26 cellular contexts compared by ENCODE assay signal in genomic region chr11:76241243-76242000, GRCh38. TPM values are rescaled to one million over a fixed set of nuclear protein-coding genes. Genes with fewer than 3 reads are reported as not detected.
"Had no signal": no experiment of that assay in that cellular context is flagged by ENCODE, and none has a peak within 500 bp of the region (broad histone marks: within the 10 kb centered on the region; RNA-seq: fewer than 3 reads in every experiment).

No MANE protein-coding gene starts in this region.

- H3K27ac Mint-ChIP-seq: activated B cell treated with CpG ODN at 0.5 μM for 24 hours; activated CD4-positive, alpha-beta memory T cell treated with anti-CD3 and anti-CD28 coated beads for 36 hours; activated CD4-positive, alpha-beta T cell treated with anti-CD3 and anti-CD28 coated beads, Interleukin-2, amount 10 ng/mL, durations not matched to agents 7 days and 5 days; activated naive CD4-positive, alpha-beta T cell treated with anti-CD3 and anti-CD28 coated beads, Interleukin-2, amount 10 ng/mL, durations not matched to agents 7 days and 5 days; activated naive CD8-positive, alpha-beta T cell treated with anti-CD3 and anti-CD28 coated beads, Interleukin-2, amount 10 ng/mL, durations not matched to agents 7 days and 5 days; activated T-helper 2 cell treated with anti-CD3 and anti-CD28 coated beads, Interferon-gamma antibody, Interleukin-2, Interleukin-4, amounts not matched to agents 10 μg/mL and 5 μg/mL and 100 μg/mL, durations not matched to agents 14 hours and 24 hours and 36 hours; T-cell had no signal

- H3K36me3 ChIP-seq: adrenal gland, breast epithelium, Peyer's patch had no signal

- H3K36me3 Mint-ChIP-seq: activated CD4-positive, alpha-beta memory T cell treated with anti-CD3 and anti-CD28 coated beads for 36 hours; activated naive CD4-positive, alpha-beta T cell treated with anti-CD3 and anti-CD28 coated beads, Interleukin-2, amount 10 ng/mL, durations not matched to agents 7 days and 5 days; activated naive CD8-positive, alpha-beta T cell treated with anti-CD3 and anti-CD28 coated beads, Interleukin-2, amount 10 ng/mL, durations not matched to agents 7 days and 5 days; T-cell had no signal

- H3K27me3 ChIP-seq: adrenal gland, breast epithelium, Peyer's patch had no signal

- ATAC-seq: T-cell had no signal

- H3K27me3 Mint-ChIP-seq: activated CD4-positive, alpha-beta memory T cell treated with anti-CD3 and anti-CD28 coated beads for 36 hours; activated naive CD8-positive, alpha-beta T cell treated with anti-CD3 and anti-CD28 coated beads, Interleukin-2, amount 10 ng/mL, durations not matched to agents 7 days and 5 days; T-cell had no signal

- H3K9me3 ChIP-seq: adrenal gland, breast epithelium, Peyer's patch had no signal

- H3K4me1 ChIP-seq: breast epithelium had no signal

- H3K27ac ChIP-seq: adrenal gland, breast epithelium, Peyer's patch had no signal

- H3K4me3 Mint-ChIP-seq: activated B cell treated with CpG ODN at 0.5 μM for 24 hours; activated CD4-positive, alpha-beta memory T cell treated with anti-CD3 and anti-CD28 coated beads for 36 hours; activated CD4-positive, alpha-beta T cell treated with anti-CD3 and anti-CD28 coated beads, Interleukin-2, amount 10 ng/mL, durations not matched to agents 7 days and 5 days; activated naive CD4-positive, alpha-beta T cell treated with anti-CD3 and anti-CD28 coated beads, Interleukin-2, amount 10 ng/mL, durations not matched to agents 7 days and 5 days; activated naive CD8-positive, alpha-beta T cell treated with anti-CD3 and anti-CD28 coated beads, Interleukin-2, amount 10 ng/mL, durations not matched to agents 7 days and 5 days; T-cell had no signal

- H3K9me3 Mint-ChIP-seq: activated B cell treated with CpG ODN at 0.5 μM for 24 hours; activated CD4-positive, alpha-beta memory T cell treated with anti-CD3 and anti-CD28 coated beads for 36 hours; activated CD4-positive, alpha-beta T cell treated with anti-CD3 and anti-CD28 coated beads, Interleukin-2, amount 10 ng/mL, durations not matched to agents 7 days and 5 days; activated naive CD4-positive, alpha-beta T cell treated with anti-CD3 and anti-CD28 coated beads, Interleukin-2, amount 10 ng/mL, durations not matched to agents 7 days and 5 days; activated naive CD8-positive, alpha-beta T cell treated with anti-CD3 and anti-CD28 coated beads, Interleukin-2, amount 10 ng/mL, durations not matched to agents 7 days and 5 days; activated T-helper 2 cell treated with anti-CD3 and anti-CD28 coated beads, Interferon-gamma antibody, Interleukin-2, Interleukin-4, amounts not matched to agents 10 μg/mL and 5 μg/mL and 100 μg/mL, durations not matched to agents 14 hours and 24 hours and 36 hours; T-cell had no signal

- DNase-seq: activated B cell treated with CpG ODN at 0.5 μM for 24 hours; activated CD4-positive, alpha-beta memory T cell treated with anti-CD3 and anti-CD28 coated beads for 36 hours; activated CD4-positive, alpha-beta T cell treated with anti-CD3 and anti-CD28 coated beads, Interleukin-2, amount 10 ng/mL, durations not matched to agents 7 days and 5 days; activated CD8-positive, alpha-beta memory T cell treated with anti-CD3 and anti-CD28 coated beads for 24 hours; activated gamma-delta T cell treated with Interleukin-2 at 50 U/mL for 16 hours; activated naive CD4-positive, alpha-beta T cell treated with anti-CD3 and anti-CD28 coated beads, Interleukin-2, amount 10 ng/mL, durations not matched to agents 7 days and 5 days; activated naive CD8-positive, alpha-beta T cell treated with anti-CD3 and anti-CD28 coated beads, Interleukin-2, amount 10 ng/mL, durations not matched to agents 7 days and 5 days; activated T-cell treated with anti-CD3 and anti-CD28 coated beads, Interleukin-2, amount 50 U/mL, for 48 hours; adrenal gland; anterior cingulate cortex; central memory CD4-positive, alpha-beta T cell; Kasumi-1; KBM-7; NCI-H1105 treated with DMSO at 0.1 percent for 48 hours; NCI-H1436 treated with DMSO at 0.1 percent for 48 hours; NCI-H187; NCI-H2081; NCI-H446; NCI-H524; SIG-M5; T-cell; T-helper 2 cell; T1000 had no signal

- H3K4me3 ChIP-seq: adrenal gland, breast epithelium, Peyer's patch had no signal

RNA-seq across cellular contexts. Expression of gene WNT11, which starts 35.1 kb away (rescaled TPM):
- total RNA-seq: activated CD4-positive, alpha-beta memory T cell treated with anti-CD3 and anti-CD28 coated beads for 36 hours; activated CD4-positive, alpha-beta T cell treated with anti-CD3 and anti-CD28 coated beads, Interleukin-2, amount 10 ng/mL, durations not matched to agents 7 days and 5 days had no signal
